1 cellular context compared by ENCODE assay signal in genomic region chr10:77638766-77639101, GRCh38.
TF ChIP-seq lines count a peak whose summit lies in the region.

No MANE protein-coding gene starts in this region.

TF ChIP-seq in IMR-90, 13 proteins besides CTCF, POLR2A, EP300 and RAD21 (continued from another document):
- TF ChIP-seq MAFK (IDR thresholded peaks at IDR 0.05; ENCODE audit: low read depth, low read length), result no peak
- TF ChIP-seq USF2 (IDR thresholded peaks at IDR 0.05; ENCODE audit: low read depth, low read length), result no peak
- TF ChIP-seq SMC3 (IDR thresholded peaks at IDR 0.05; ENCODE audit: low read depth, low read length), result no peak
- TF ChIP-seq ELK1 (IDR thresholded peaks at IDR 0.05; ENCODE audit: borderline replicate concordance, low read depth, low read length), result no peak
TF ChIP-seq in IMR-90: peak in this region for 0.
